Comparison of ENCODE assay signal across 11 cellular contexts in genomic region chr1:183310753-183311465, GRCh38.
DNase-seq lines count a peak whose midpoint lies in the region; ATAC-seq lines count a peak whose summit lies in the region.
"Had no signal": no experiment of that assay in that cellular context is flagged by ENCODE, and none has a peak within 500 bp of the region (broad histone marks: within the 10 kb centered on the region; RNA-seq: fewer than 3 reads in every experiment).

No MANE protein-coding gene starts in this region.

- H3K36me3 Mint-ChIP-seq in activated naive CD4-positive, alpha-beta T cell treated with anti-CD3 and anti-CD28 coated beads, Interleukin-2, amount 10 ng/mL, durations not matched to agents 7 days and 5 days: no peaks in the 10 kb centered on the region
- H3K36me3 Mint-ChIP-seq: memory B cell had no signal

- no peaks in the 10 kb centered on the region for H3K4me1 Mint-ChIP-seq in activated naive CD4-positive, alpha-beta T cell treated with anti-CD3 and anti-CD28 coated beads, Interleukin-2, amount 10 ng/mL, durations not matched to agents 7 days and 5 days

- H3K27ac Mint-ChIP-seq in activated naive CD4-positive, alpha-beta T cell treated with anti-CD3 and anti-CD28 coated beads, Interleukin-2, amount 10 ng/mL, durations not matched to agents 7 days and 5 days: peak overlapping the region; percentile 70
- H3K27ac Mint-ChIP-seq: memory B cell had no signal

- ATAC-seq in GM19455 (IDR thresholded peaks at IDR 0.05; ENCODE audit: unreplicated experiment): no peak

- DNase-seq in NCI-H1048 (lab: John Stamatoyannopoulos, UW) (peak; percentile 42), islet precursor cell (peak; percentile 53), germinal center (ENCODE audit: low spot score) (no peak), H4 (ENCODE audit: low spot score) (no peak)
- no peak for DNase-seq in activated naive CD4-positive, alpha-beta T cell treated with anti-CD3 and anti-CD28 coated beads, Interleukin-2, amount 10 ng/mL, durations not matched to agents 7 days and 5 days
- peak; percentile 7 for DNase-seq in stimulated activated CD8-positive, alpha-beta memory T cell treated with anti-CD3 and anti-CD28 coated beads, Interleukin-4, amount 100 ng/mL, for 24 hours (ENCODE audit: low read depth)
- DNase-seq: DND-41, GOT3, NCI-H146 had no signal

- H3K4me3 Mint-ChIP-seq in activated naive CD4-positive, alpha-beta T cell treated with anti-CD3 and anti-CD28 coated beads, Interleukin-2, amount 10 ng/mL, durations not matched to agents 7 days and 5 days: no peak overlapping the region
- H3K4me3 Mint-ChIP-seq: memory B cell had no signal

- CTCF ChIA-PET in activated naive CD4-positive, alpha-beta T cell treated with anti-CD3 and anti-CD28 coated beads, Interleukin-2, amount 10 ng/mL, durations not matched to agents 7 days and 5 days (lab: Charles Lee): interaction anchor here (1.0 kb wide), 1 partner anchor 29 kb away, joined by 3 read pairs; no protein-coding TSS in a partner anchor

- H3K9me3 Mint-ChIP-seq in activated naive CD4-positive, alpha-beta T cell treated with anti-CD3 and anti-CD28 coated beads, Interleukin-2, amount 10 ng/mL, durations not matched to agents 7 days and 5 days: no peaks in the 10 kb centered on the region
- H3K9me3 Mint-ChIP-seq: memory B cell had no signal

- peaks cover 14% of the 10 kb centered on the region for H3K27me3 Mint-ChIP-seq in activated naive CD4-positive, alpha-beta T cell treated with anti-CD3 and anti-CD28 coated beads, Interleukin-2, amount 10 ng/mL, durations not matched to agents 7 days and 5 days

Comparison
In these comparisons a context has a peak if more than half of its experiments do, and no peak if none do; other contexts are left out.
1. DNase-seq: peak in NCI-H1048 (single experiment), islet precursor cell (single experiment) and stimulated activated CD8-positive, alpha-beta memory T cell treated with anti-CD3 and anti-CD28 coated beads, Interleukin-4, amount 100 ng/mL, for 24 hours (single experiment); none in activated naive CD4-positive, alpha-beta T cell treated with anti-CD3 and anti-CD28 coated beads, Interleukin-2, amount 10 ng/mL, durations not matched to agents 7 days and 5 days (single experiment), germinal center (single experiment) and H4 (single experiment).